In genomic region chr1:32040711-32041110, GRCh38 we compare ENCODE assay signal across 2 cellular contexts.
TF ChIP-seq lines count a peak whose summit lies in the region.

No MANE protein-coding gene starts in this region.

TF ChIP-seq in K562, 482 proteins besides CTCF, POLR2A, EP300 and RAD21:
- no peak for TF ChIP-seq BRF2 (IDR thresholded peaks at IDR 0.05; ENCODE audit: borderline replicate concordance, insufficient read depth, insufficient read length)

TF ChIP-seq in HEK293T, 16 proteins besides CTCF, POLR2A, EP300 and RAD21:
- TF ChIP-seq NFRKB (IDR thresholded peaks at IDR 0.05) (no peak), FOXM1 (IDR thresholded peaks at IDR 0.05; ENCODE audit: borderline replicate concordance) (no peak), HDGF (IDR thresholded peaks at IDR 0.05; ENCODE audit: borderline replicate concordance) (no peak), FOXK2 (IDR thresholded peaks at IDR 0.05) (no peak), LEF1 (IDR thresholded peaks at IDR 0.05; ENCODE audit: borderline replicate concordance) (no peak), L3MBTL2 (conservative IDR thresholded peaks at IDR 0.05) (no peak), TARDBP (IDR thresholded peaks at IDR 0.05) (no peak), SUZ12 (IDR thresholded peaks at IDR 0.05) (no peak), ARNT (IDR thresholded peaks at IDR 0.05) (no peak), ELF4 (IDR thresholded peaks at IDR 0.05) (no peak), ZNF384 (IDR thresholded peaks at IDR 0.05) (no peak), CTBP1 (IDR thresholded peaks at IDR 0.05; ENCODE audit: borderline replicate concordance) (no peak)
